ENCODE assay signal across 11 cellular contexts in genomic region chr9:130869250-130869649, GRCh38. TPM values are rescaled to one million over a fixed set of nuclear protein-coding genes. Genes with fewer than 3 reads are reported as not detected.
A peak's percentile ranks its signal among the peaks of the same experiment; 100 is the strongest.
DNase-seq lines count a peak whose midpoint lies in the region; TF ChIP-seq lines count a peak whose summit lies in the region.
"Had no signal": no experiment of that assay in that cellular context is flagged by ENCODE, and none has a peak within 500 bp of the region (broad histone marks: within the 10 kb centered on the region; RNA-seq: fewer than 3 reads in every experiment).

No MANE protein-coding gene starts in this region.

- no peak overlapping the region for H3K4me3 Mint-ChIP-seq in activated naive CD4-positive, alpha-beta T cell treated with anti-CD3 and anti-CD28 coated beads for 36 hours
- H3K4me3 Mint-ChIP-seq: activated naive CD8-positive, alpha-beta T cell treated with anti-CD3 and anti-CD28 coated beads, Interleukin-2, amount 10 ng/mL, durations not matched to agents 7 days and 5 days; CD8-positive, alpha-beta memory T cell; nephron had no signal

- TF ChIP-seq POLR2A in erythroblast (IDR thresholded peaks at IDR 0.05; ENCODE audit: low read length) (no peak), ovary (IDR thresholded peaks at IDR 0.05) (no peak)

- H3K27ac ChIP-seq in HEK293 (ENCODE audit: extremely low read depth, low read depth, low read length), result no peak overlapping the region
- no peak overlapping the region for H3K27ac ChIP-seq in ovary

- WGBS in ovary, 3 donors, result 63 to 67% (median 63%) methylated on average over 8 of the region's 8 CpGs

- TF ChIP-seq CTCF in HEK293 (tag by site-specific recombination; IDR thresholded peaks at IDR 0.05), result no peak
- TF ChIP-seq CTCF in ovary (IDR thresholded peaks at IDR 0.05), result no peak

- H3K9me3 Mint-ChIP-seq in activated naive CD4-positive, alpha-beta T cell treated with anti-CD3 and anti-CD28 coated beads for 36 hours, result no peaks in the 10 kb centered on the region
- H3K9me3 Mint-ChIP-seq: activated naive CD8-positive, alpha-beta T cell treated with anti-CD3 and anti-CD28 coated beads, Interleukin-2, amount 10 ng/mL, durations not matched to agents 7 days and 5 days; CD8-positive, alpha-beta memory T cell; nephron had no signal

- H3K9me3 ChIP-seq in HEK293 (ENCODE audit: control insufficient read depth, insufficient read depth, low read depth, low read length), result no peaks in the 10 kb centered on the region
- no peaks in the 10 kb centered on the region for H3K9me3 ChIP-seq in ovary

- POLR2A ChIA-PET in HEK293 (lab: Yijun Ruan, JAX), result interaction anchor here (1.0 to 1.5 kb wide), 2 partner anchors 17 to 31 kb away, joined by 3 to 4 read pairs; no protein-coding TSS in a partner anchor

- H3K27me3 Mint-ChIP-seq in activated naive CD4-positive, alpha-beta T cell treated with anti-CD3 and anti-CD28 coated beads for 36 hours (ENCODE audit: low read depth), result no peaks in the 10 kb centered on the region
- H3K27me3 Mint-ChIP-seq: activated naive CD8-positive, alpha-beta T cell treated with anti-CD3 and anti-CD28 coated beads, Interleukin-2, amount 10 ng/mL, durations not matched to agents 7 days and 5 days had no signal

- peaks cover 5% of the 10 kb centered on the region for H3K36me3 Mint-ChIP-seq in activated naive CD4-positive, alpha-beta T cell treated with anti-CD3 and anti-CD28 coated beads for 36 hours (ENCODE audit: low read depth)

- peak; percentile 23 for DNase-seq in NCI-H2029 treated with DMSO at 0.1 percent for 48 hours (lab: John Stamatoyannopoulos, UW)
- peak; percentile 58 to 67 for DNase-seq in erythroblast (lab: John Stamatoyannopoulos, UW)
- DNase-seq in ovary, result peak; percentile 56 to 80 (median 67)
- no peak for DNase-seq in NCI-H524 (lab: John Stamatoyannopoulos, UW)
- DNase-seq in activated CD4-positive, alpha-beta T cell treated with anti-CD3 and anti-CD28 coated beads, Interleukin-2, amount 50 U/mL, for 1 hour, result no peak
- DNase-seq in activated naive CD4-positive, alpha-beta T cell treated with anti-CD3 and anti-CD28 coated beads for 36 hours, result no peak
- DNase-seq: activated naive CD8-positive, alpha-beta T cell treated with anti-CD3 and anti-CD28 coated beads, Interleukin-2, amount 10 ng/mL, durations not matched to agents 7 days and 5 days; CD8-positive, alpha-beta memory T cell had no signal

- H3K4me1 ChIP-seq in HEK293 (ENCODE audit: control insufficient read depth, insufficient read depth, low read length), result no peaks in the 10 kb centered on the region
- H3K4me1 ChIP-seq in ovary (ENCODE audit: insufficient read depth), result peaks cover 10% of the 10 kb centered on the region

- no peak for TF ChIP-seq EP300 in ovary (IDR thresholded peaks at IDR 0.05)

- peaks cover 0 to 64% of the 10 kb centered on the region in 2 experiments; a peak in 1 of 3 replicates for H3K36me3 ChIP-seq in HEK293 (ENCODE audit: control insufficient read depth in 2 of 2, insufficient read depth in 1 of 2, low read length in 2 of 2)
- H3K36me3 ChIP-seq in ovary, result no peaks in the 10 kb centered on the region

- no peaks in the 10 kb centered on the region for H3K4me1 Mint-ChIP-seq in activated naive CD4-positive, alpha-beta T cell treated with anti-CD3 and anti-CD28 coated beads for 36 hours (ENCODE audit: low read depth)
- H3K4me1 Mint-ChIP-seq: activated naive CD8-positive, alpha-beta T cell treated with anti-CD3 and anti-CD28 coated beads, Interleukin-2, amount 10 ng/mL, durations not matched to agents 7 days and 5 days had no signal

- no peaks in the 10 kb centered on the region for H3K27me3 ChIP-seq in ovary

- H3K4me3 ChIP-seq in HEK293 (ENCODE audit: low read depth, low read length), result no peak overlapping the region
- no peak overlapping the region for H3K4me3 ChIP-seq in ovary

- intact Hi-C loops in ovary (cut with DNase I), result loop anchor here in 3 of 4 donors (5.0 to 10.0 kb wide), 5 partner anchors 73 to 404 kb away; no protein-coding TSS in a partner anchor
- intact Hi-C loops in activated naive CD4-positive, alpha-beta T cell treated with anti-CD3 and anti-CD28 coated beads for 36 hours (cut with micrococcal nuclease), result no loop called here

- CTCF ChIA-PET in HEK293 (lab: Yijun Ruan, JAX), result interaction anchor here (0.5 to 13.9 kb wide), 53 partner anchors 8 to 409 kb away, joined by 3 to 400 read pairs (median 7); partner anchors contain the start of gene FIBCD1
- CTCF ChIA-PET in activated naive CD4-positive, alpha-beta T cell treated with anti-CD3 and anti-CD28 coated beads for 36 hours (lab: Charles Lee), result interaction anchor here (0.5 to 6.1 kb wide), 8 partner anchors 10 to 178 kb away, joined by 3 to 54 read pairs (median 6); no protein-coding TSS in a partner anchor

- H3K27ac Mint-ChIP-seq in activated naive CD4-positive, alpha-beta T cell treated with anti-CD3 and anti-CD28 coated beads for 36 hours, result no peak overlapping the region
- H3K27ac Mint-ChIP-seq: activated naive CD8-positive, alpha-beta T cell treated with anti-CD3 and anti-CD28 coated beads, Interleukin-2, amount 10 ng/mL, durations not matched to agents 7 days and 5 days; CD8-positive, alpha-beta memory T cell had no signal

TF ChIP-seq in HEK293, 187 proteins besides CTCF, POLR2A, EP300 and RAD21:
- TF ChIP-seq REPIN1 (tag by site-specific recombination; IDR thresholded peaks at IDR 0.05; ENCODE audit: low read depth) (no peak), ZNF580 (tag by site-specific recombination; IDR thresholded peaks at IDR 0.05) (0 out of 2 replicates have a peak, but pooled peaks have one; percentile 27), ZNF768 (tag by site-specific recombination; IDR thresholded peaks at IDR 0.05) (peak; percentile 96), ZNF18 (tag by site-specific recombination; IDR thresholded peaks at IDR 0.05) (peak; percentile 45; the same call in 1 of the 2 replicates), ZNF830 (tag by site-specific recombination; IDR thresholded peaks at IDR 0.05; ENCODE audit: low read depth) (0 out of 2 replicates have a peak, but pooled peaks have one; percentile 6), ZNF324 (tag by site-specific recombination; IDR thresholded peaks at IDR 0.05) (no peak)
- TF ChIP-seq, protein P1, sequence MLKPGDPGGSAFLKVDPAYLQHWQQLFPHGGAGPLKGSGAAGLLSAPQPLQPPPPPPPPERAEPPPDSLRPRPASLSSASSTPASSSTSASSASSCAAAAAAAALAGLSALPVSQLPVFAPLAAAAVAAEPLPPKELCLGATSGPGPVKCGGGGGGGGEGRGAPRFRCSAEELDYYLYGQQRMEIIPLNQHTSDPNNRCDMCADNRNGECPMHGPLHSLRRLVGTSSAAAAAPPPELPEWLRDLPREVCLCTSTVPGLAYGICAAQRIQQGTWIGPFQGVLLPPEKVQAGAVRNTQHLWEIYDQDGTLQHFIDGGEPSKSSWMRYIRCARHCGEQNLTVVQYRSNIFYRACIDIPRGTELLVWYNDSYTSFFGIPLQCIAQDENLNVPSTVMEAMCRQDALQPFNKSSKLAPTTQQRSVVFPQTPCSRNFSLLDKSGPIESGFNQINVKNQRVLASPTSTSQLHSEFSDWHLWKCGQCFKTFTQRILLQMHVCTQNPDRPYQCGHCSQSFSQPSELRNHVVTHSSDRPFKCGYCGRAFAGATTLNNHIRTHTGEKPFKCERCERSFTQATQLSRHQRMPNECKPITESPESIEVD (tag by site-specific recombination; IDR thresholded peaks at IDR 0.05), result peak; percentile 38; the same call in 1 of the 2 replicates

RNA-seq across cellular contexts. Expression of gene QRFP, which starts 27.4 kb away (rescaled TPM):
- total RNA-seq in ovary, result not detected
- polyA plus RNA-seq in ovary, result not detected
- not detected for total RNA-seq in activated naive CD4-positive, alpha-beta T cell treated with anti-CD3 and anti-CD28 coated beads for 36 hours
- total RNA-seq: activated naive CD8-positive, alpha-beta T cell treated with anti-CD3 and anti-CD28 coated beads, Interleukin-2, amount 10 ng/mL, durations not matched to agents 7 days and 5 days; CD8-positive, alpha-beta memory T cell; glomerular endothelial cell had no signal
- polyA plus RNA-seq: CD8-positive, alpha-beta memory T cell had no signal

RNA-seq across cellular contexts. Expression of gene ABL1, which starts 34.2 kb away (rescaled TPM):
- 100 to 1,000 TPM in 3 of 7 donors, 10 to 100 TPM in 4; 39.4 to 112 (median 92.5) TPM for total RNA-seq in ovary
- polyA plus RNA-seq in ovary, result 10 to 100 TPM; 49.1 to 56.9 TPM
- 10 to 100 TPM; 25.7 to 26.1 TPM for total RNA-seq in activated naive CD4-positive, alpha-beta T cell treated with anti-CD3 and anti-CD28 coated beads for 36 hours

Comparison
In these comparisons a context has a peak if more than half of its experiments do, and no peak if none do; other contexts are left out.
1. DNase-seq: peak in NCI-H2029 treated with DMSO at 0.1 percent for 48 hours (single experiment), erythroblast (2 of 2) and ovary (5 of 5); none in NCI-H524 (0 of 2), activated CD4-positive, alpha-beta T cell treated with anti-CD3 and anti-CD28 coated beads, Interleukin-2, amount 50 U/mL, for 1 hour (single experiment) and activated naive CD4-positive, alpha-beta T cell treated with anti-CD3 and anti-CD28 coated beads for 36 hours (single experiment).